ENCODE assay signal across 15 cellular contexts in the genomic region with DNA sequence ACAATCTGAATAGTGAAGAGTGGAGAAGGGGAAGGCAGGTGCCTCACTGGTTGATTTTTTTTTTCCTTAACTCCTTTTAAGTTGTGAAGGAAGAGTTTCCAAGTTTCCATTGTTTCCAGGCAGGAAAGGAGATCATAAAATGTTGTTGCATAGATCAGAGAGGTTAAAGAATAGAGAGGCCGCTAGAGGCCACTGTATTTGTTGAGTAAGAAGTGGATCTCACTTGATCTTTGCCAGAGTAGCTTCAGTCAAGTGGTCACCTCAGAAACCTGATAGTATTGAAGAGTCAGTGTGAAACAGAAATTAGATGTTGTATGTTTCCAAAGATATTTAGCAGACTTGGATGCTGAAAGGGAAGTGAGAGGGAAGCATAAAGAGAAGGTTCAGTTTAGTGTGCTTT. TPM values are rescaled to one million over a fixed set of nuclear protein-coding genes. Genes with fewer than 3 reads are reported as not detected.
DNase-seq lines count a peak whose midpoint lies in the region; ATAC-seq, FAIRE-seq and TF ChIP-seq lines count a peak whose summit lies in the region.
"Had no signal": no experiment of that assay in that cellular context is flagged by ENCODE, and none has a peak within 500 bp of the region (broad histone marks: within the 10 kb centered on the region; RNA-seq: fewer than 3 reads in every experiment).

No MANE protein-coding gene starts in this region.

- FAIRE-seq in GM19239 (lab: Jason Lieb, UNC), result no peak
- FAIRE-seq in kidney (lab: Jason Lieb, UNC), result no peak

- no peak overlapping the region for H3K4me3 Mint-ChIP-seq in WTC11
- H3K4me3 Mint-ChIP-seq: activated naive CD4-positive, alpha-beta T cell treated with anti-CD3 and anti-CD28 coated beads for 36 hours; memory B cell had no signal

- H3K4me3 ChIP-seq in NB4 (ENCODE audit: low read depth, low read length) (no peak overlapping the region), mesendoderm (ENCODE audit: low read length) (no peak overlapping the region), kidney (ENCODE audit: low read length in 2 of 2) (no peak overlapping the region), heart right ventricle (no peak overlapping the region)
- H3K4me3 ChIP-seq: gastroesophageal sphincter, tibial nerve had no signal

- no peaks in the 10 kb centered on the region for H3K27me3 Mint-ChIP-seq in WTC11 (ENCODE audit: low read depth)
- H3K27me3 Mint-ChIP-seq: memory B cell had no signal

- H3K36me3 ChIP-seq in mesendoderm (ENCODE audit: control insufficient read depth, insufficient read depth, low read length) (no peaks in the 10 kb centered on the region), kidney (ENCODE audit: control insufficient read depth in 1 of 2, insufficient read depth in 2 of 2, low read length in 2 of 2) (no peaks in the 10 kb centered on the region), heart right ventricle (no peaks in the 10 kb centered on the region)
- H3K36me3 ChIP-seq: gastroesophageal sphincter, tibial nerve had no signal

- intact Hi-C loops in kidney (cut with DNase I) (no loop called here), heart right ventricle (cut with DNase I) (no loop called here)

- no peak overlapping the region for H3K56ac ChIP-seq in mesendoderm (ENCODE audit: low read length)

- TF ChIP-seq POLR2A in NB4 (IDR thresholded peaks at IDR 0.05; ENCODE audit: extremely low read depth, insufficient read length), result no peak

- H3K27ac Mint-ChIP-seq in WTC11, result no peak overlapping the region
- H3K27ac Mint-ChIP-seq: activated naive CD4-positive, alpha-beta T cell treated with anti-CD3 and anti-CD28 coated beads for 36 hours; memory B cell had no signal

- H3K23ac ChIP-seq in mesendoderm (ENCODE audit: low read length), result no peak overlapping the region

- H3K79me1 ChIP-seq in mesendoderm (ENCODE audit: low read length), result no peaks in the 10 kb centered on the region

- H3K27ac ChIP-seq in mesendoderm (ENCODE audit: low read depth, low read length), result no peak overlapping the region
- no peak overlapping the region for H3K27ac ChIP-seq in kidney (ENCODE audit: low read depth in 2 of 2, low read length in 2 of 2)
- no peak overlapping the region for H3K27ac ChIP-seq in heart right ventricle
- H3K27ac ChIP-seq: gastroesophageal sphincter, tibial nerve had no signal

- no peak overlapping the region for H3K9ac ChIP-seq in mesendoderm (ENCODE audit: low read length)
- no peak overlapping the region for H3K9ac ChIP-seq in kidney (ENCODE audit: low read length in 2 of 2)

- TF ChIP-seq CTCF in NB4 (IDR thresholded peaks at IDR 0.05; ENCODE audit: low read depth, low read length) (peak; percentile 22), WTC11 (IDR thresholded peaks at IDR 0.05) (no peak), kidney (IDR thresholded peaks at IDR 0.05; ENCODE audit: borderline replicate concordance, extremely low read depth, insufficient read depth) (no peak), heart right ventricle (IDR thresholded peaks at IDR 0.05) (no peak)

- no peak overlapping the region for H4K5ac ChIP-seq in mesendoderm (ENCODE audit: low read length)

- H3K4me1 ChIP-seq in mesendoderm (ENCODE audit: control insufficient read depth, low read depth, low read length) (no peaks in the 10 kb centered on the region), kidney (ENCODE audit: control insufficient read depth in 1 of 2, insufficient read depth in 1 of 2, low read depth in 1 of 2, low read length in 2 of 2) (no peaks in the 10 kb centered on the region), heart right ventricle (no peaks in the 10 kb centered on the region)
- H3K4me1 ChIP-seq: Caco-2, gastroesophageal sphincter, tibial nerve had no signal

- no peak overlapping the region for H2BK5ac ChIP-seq in mesendoderm (ENCODE audit: low read length)

- no peaks in the 10 kb centered on the region for H3K36me3 Mint-ChIP-seq in WTC11
- H3K36me3 Mint-ChIP-seq: memory B cell had no signal

- H3K79me2 ChIP-seq in mesendoderm (ENCODE audit: control insufficient read depth, insufficient read depth, low read length), result no peaks in the 10 kb centered on the region

- H2AK5ac ChIP-seq in mesendoderm (ENCODE audit: low read length), result no peak overlapping the region

- ATAC-seq in WTC11 (peak; percentile 77), HG02763 (IDR thresholded peaks at IDR 0.05; ENCODE audit: unreplicated experiment) (no peak), heart right ventricle (no peak)
- ATAC-seq: gastroesophageal sphincter had no signal

- WGBS in mesendoderm (ENCODE audit: extremely low coverage, insufficient coverage, low lambda C conversion rate), result no CpG with 5 or more reads among the region's 1 CpG
- WGBS in heart right ventricle, 2 donors, result 3 to 9% methylated on average over 1 of the region's 1 CpG

- H3K4me2 ChIP-seq in mesendoderm (ENCODE audit: low read length), result no peak overlapping the region

- peak; percentile 3 for DNase-seq in EL
- DNase-seq in NB4 (ENCODE audit: low read depth), result peak; percentile 18
- DNase-seq in WTC11 (ENCODE audit: low spot score), result no peak
- peak; percentile 75 for DNase-seq in mesendoderm
- DNase-seq in GM19239 (ENCODE audit: insufficient read length, low spot score), result no peak
- DNase-seq in kidney, result no peak
- DNase-seq in heart right ventricle, result no peak
- DNase-seq: activated CD4-positive, alpha-beta T cell treated with anti-CD3 and anti-CD28 coated beads, Interleukin-2, amount 50 U/mL, for 1 hour; activated naive CD4-positive, alpha-beta T cell treated with anti-CD3 and anti-CD28 coated beads for 36 hours; NCI-H187 treated with DMSO at 0.1 percent for 48 hours had no signal

- H3K18ac ChIP-seq in mesendoderm (ENCODE audit: low read length), result no peak overlapping the region

- H2BK120ac ChIP-seq in mesendoderm (ENCODE audit: low read depth, low read length), result no peak overlapping the region

- H3K27me3 ChIP-seq in mesendoderm (ENCODE audit: insufficient read depth, low read length, poor library complexity) (no peaks in the 10 kb centered on the region), heart right ventricle (no peaks in the 10 kb centered on the region)
- H3K27me3 ChIP-seq: tibial nerve had no signal

- H3K4ac ChIP-seq in mesendoderm (ENCODE audit: low read depth, low read length), result no peak overlapping the region

- H3K9me3 ChIP-seq in kidney (ENCODE audit: control insufficient read depth in 1 of 2, low read length in 2 of 2), result no peaks in the 10 kb centered on the region
- peaks cover 0 to 10% (median 0%) of the 10 kb centered on the region in 11 donors for H3K9me3 ChIP-seq in heart right ventricle
- H3K9me3 ChIP-seq: Caco-2, gastroesophageal sphincter, tibial nerve had no signal

- CTCF ChIA-PET in WTC11 (lab: Charles Lee), result interaction anchor here (0.6 to 2.3 kb wide), 11 partner anchors 8 to 381 kb away, joined by 3 to 18 read pairs (median 5); no protein-coding TSS in a partner anchor

- H3K4me1 Mint-ChIP-seq in WTC11, result peaks cover 8% of the 10 kb centered on the region
- H3K4me1 Mint-ChIP-seq: memory B cell had no signal

- H3K9me3 Mint-ChIP-seq in WTC11, result no peaks in the 10 kb centered on the region

- H2BK15ac ChIP-seq in mesendoderm (replicated peaks; ENCODE audit: low read depth), result no peak overlapping the region

- no peak overlapping the region for H4K8ac ChIP-seq in mesendoderm (ENCODE audit: low read depth, low read length)

- POLR2A ChIA-PET in WTC11 (lab: Charles Lee), result interaction anchor here (1.0 kb wide), 1 partner anchor 324 kb away, joined by 3 read pairs; no protein-coding TSS in a partner anchor

TF ChIP-seq in WTC11, 78 proteins besides CTCF, POLR2A, EP300 and RAD21 (continues in another document):
- TF ChIP-seq ATF1 (CRISPR knock-in tag; IDR thresholded peaks at IDR 0.05) (no peak), GABPB1 (CRISPR knock-in tag; IDR thresholded peaks at IDR 0.05) (no peak), ELF4 (CRISPR knock-in tag; IDR thresholded peaks at IDR 0.05; ENCODE audit: low read depth) (no peak), ZNF263 (CRISPR knock-in tag; IDR thresholded peaks at IDR 0.05; ENCODE audit: low read depth) (no peak), NR2C2 (CRISPR knock-in tag; IDR thresholded peaks at IDR 0.05) (no peak)
- TF ChIP-seq, protein P1, sequence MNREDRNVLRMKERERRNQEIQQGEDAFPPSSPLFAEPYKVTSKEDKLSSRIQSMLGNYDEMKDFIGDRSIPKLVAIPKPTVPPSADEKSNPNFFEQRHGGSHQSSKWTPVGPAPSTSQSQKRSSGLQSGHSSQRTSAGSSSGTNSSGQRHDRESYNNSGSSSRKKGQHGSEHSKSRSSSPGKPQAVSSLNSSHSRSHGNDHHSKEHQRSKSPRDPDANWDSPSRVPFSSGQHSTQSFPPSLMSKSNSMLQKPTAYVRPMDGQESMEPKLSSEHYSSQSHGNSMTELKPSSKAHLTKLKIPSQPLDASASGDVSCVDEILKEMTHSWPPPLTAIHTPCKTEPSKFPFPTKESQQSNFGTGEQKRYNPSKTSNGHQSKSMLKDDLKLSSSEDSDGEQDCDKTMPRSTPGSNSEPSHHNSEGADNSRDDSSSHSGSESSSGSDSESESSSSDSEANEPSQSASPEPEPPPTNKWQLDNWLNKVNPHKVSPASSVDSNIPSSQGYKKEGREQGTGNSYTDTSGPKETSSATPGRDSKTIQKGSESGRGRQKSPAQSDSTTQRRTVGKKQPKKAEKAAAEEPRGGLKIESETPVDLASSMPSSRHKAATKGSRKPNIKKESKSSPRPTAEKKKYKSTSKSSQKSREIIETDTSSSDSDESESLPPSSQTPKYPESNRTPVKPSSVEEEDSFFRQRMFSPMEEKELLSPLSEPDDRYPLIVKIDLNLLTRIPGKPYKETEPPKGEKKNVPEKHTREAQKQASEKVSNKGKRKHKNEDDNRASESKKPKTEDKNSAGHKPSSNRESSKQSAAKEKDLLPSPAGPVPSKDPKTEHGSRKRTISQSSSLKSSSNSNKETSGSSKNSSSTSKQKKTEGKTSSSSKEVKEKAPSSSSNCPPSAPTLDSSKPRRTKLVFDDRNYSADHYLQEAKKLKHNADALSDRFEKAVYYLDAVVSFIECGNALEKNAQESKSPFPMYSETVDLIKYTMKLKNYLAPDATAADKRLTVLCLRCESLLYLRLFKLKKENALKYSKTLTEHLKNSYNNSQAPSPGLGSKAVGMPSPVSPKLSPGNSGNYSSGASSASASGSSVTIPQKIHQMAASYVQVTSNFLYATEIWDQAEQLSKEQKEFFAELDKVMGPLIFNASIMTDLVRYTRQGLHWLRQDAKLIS (CRISPR knock-in tag; IDR thresholded peaks at IDR 0.05; ENCODE audit: borderline replicate concordance), result no peak
- TF ChIP-seq, protein P2, sequence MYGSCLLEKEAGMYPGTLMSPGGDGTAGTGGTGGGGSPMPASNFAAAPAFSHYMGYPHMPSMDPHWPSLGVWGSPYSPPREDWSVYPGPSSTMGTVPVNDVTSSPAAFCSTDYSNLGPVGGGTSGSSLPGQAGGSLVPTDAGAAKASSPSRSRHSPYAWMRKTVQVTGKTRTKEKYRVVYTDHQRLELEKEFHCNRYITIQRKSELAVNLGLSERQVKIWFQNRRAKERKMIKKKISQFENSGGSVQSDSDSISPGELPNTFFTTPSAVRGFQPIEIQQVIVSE (CRISPR knock-in tag; IDR thresholded peaks at IDR 0.05; ENCODE audit: borderline replicate concordance), result no peak

RNA-seq across cellular contexts. Expression of a gene that starts 17.6 kb away (rescaled TPM):
- total RNA-seq in WTC11 (2021) (3.8 to 6.7 TPM (median 5.7 TPM) in 3 replicates), kidney (not detected), heart right ventricle (under 1 TPM in 2 of 10 donors, not detected in 8; 0.15 to 0.57 TPM)
- polyA plus RNA-seq in mesendoderm (2013, experiment 1 of 2), result 1.5 TPM
- 1.6 TPM for polyA plus RNA-seq in mesendoderm (2013, experiment 2 of 2)
- polyA plus RNA-seq in kidney (ENCODE audit: insufficient read depth, low read depth, low replicate concordance) (0.47 TPM), heart right ventricle (under 1 TPM in 1 of 2 donors, not detected in 1; 0.09 TPM)
- total RNA-seq: activated naive CD4-positive, alpha-beta T cell treated with anti-CD3 and anti-CD28 coated beads for 36 hours; Caco-2 had no signal

Comparison
In these comparisons a context has a peak if more than half of its experiments do, and no peak if none do; other contexts are left out.
1. DNase-seq: peak in EL (single experiment), NB4 (single experiment) and mesendoderm (single experiment); none in WTC11 (single experiment), GM19239 (single experiment), kidney (single experiment) and heart right ventricle (0 of 2).